9 cellular contexts compared by ENCODE assay signal in the genomic region with DNA sequence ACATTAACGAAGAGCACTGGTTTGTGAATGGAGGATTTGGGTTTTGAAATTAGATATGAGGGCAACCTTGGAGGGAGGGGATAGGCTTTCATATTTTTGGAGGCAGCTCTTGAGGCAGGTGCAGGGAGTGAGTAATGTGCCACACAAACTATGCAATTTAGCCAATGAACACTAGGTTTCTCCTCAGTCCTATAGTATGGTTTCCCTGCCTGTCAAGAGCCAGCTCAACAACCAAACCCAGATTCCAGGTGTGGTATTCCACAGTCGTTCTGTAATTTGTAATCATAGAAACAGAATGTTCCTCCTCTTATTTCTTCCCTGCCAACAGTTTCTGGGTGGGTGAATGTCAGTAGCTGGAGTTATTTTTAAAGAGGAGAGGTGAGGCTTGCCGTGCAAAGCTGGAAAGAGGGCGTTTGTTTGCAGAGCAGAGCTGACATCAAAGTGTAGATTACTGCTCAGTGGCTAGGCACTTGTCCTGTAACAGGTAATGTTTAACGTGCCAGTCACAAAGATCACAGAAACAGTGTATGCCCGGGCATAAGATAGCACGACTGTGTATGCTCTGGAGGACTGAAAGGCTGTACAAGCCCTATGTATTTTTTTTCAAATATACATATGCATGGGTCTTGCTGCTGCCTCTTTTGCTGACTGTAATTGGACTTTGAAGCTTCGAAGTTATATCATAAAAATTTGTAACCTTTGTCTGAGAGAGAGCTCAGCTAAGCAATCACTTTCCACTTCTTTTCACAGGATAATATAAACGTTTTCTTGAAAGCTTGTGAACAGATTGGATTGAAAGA.
A peak's percentile ranks its signal among the peaks of the same experiment; 100 is the strongest.
DNase-seq lines count a peak whose midpoint lies in the region; FAIRE-seq and TF ChIP-seq lines count a peak whose summit lies in the region.
"Had no signal": no experiment of that assay in that cellular context is flagged by ENCODE, and none has a peak within 500 bp of the region (broad histone marks: within the 10 kb centered on the region; RNA-seq: fewer than 3 reads in every experiment).

No MANE protein-coding gene starts in this region.

- CTCF ChIA-PET in HEK293 (lab: Yijun Ruan, JAX): interaction anchor here (0.7 to 2.6 kb wide), 2 partner anchors 65 to 145 kb away, joined by 4 to 13 read pairs; no protein-coding TSS in a partner anchor

- H3K27ac ChIP-seq in HEK293 (ENCODE audit: extremely low read depth, low read depth, low read length) (no peak overlapping the region), brain microvascular endothelial cell (no peak overlapping the region), uterus (no peak overlapping the region)
- H3K27ac ChIP-seq: SK-N-MC had no signal

- POLR2A ChIA-PET in HEK293 (lab: Yijun Ruan, JAX): no interaction called here

- DNase-seq in GM12891 (ENCODE audit: insufficient read length, low spot score) (no peak), NCI-H187 treated with DMSO at 0.1 percent for 48 hours (lab: John Stamatoyannopoulos, UW) (peak; percentile 63), brain microvascular endothelial cell (no peak), lung microvascular endothelial cell (ENCODE audit: low read depth in 2 of 2) (peak; percentile 28 to 52), GM19238 (ENCODE audit: insufficient read length, low spot score) (no peak), uterus (no peak)
- no peak for DNase-seq in stimulated activated CD4-positive, alpha-beta T cell treated with anti-CD3 and anti-CD28 coated beads, Interleukin-12 subunit alpha, Interleukin-12 subunit beta, amount 100 ng/mL, for 4 hours

- H3K9me3 ChIP-seq in HEK293 (ENCODE audit: control insufficient read depth, insufficient read depth, low read depth, low read length) (no peaks in the 10 kb centered on the region), uterus (no peaks in the 10 kb centered on the region)

- peak; percentile 90 for FAIRE-seq in GM12891 (lab: Jason Lieb, UNC)

- H3K4me1 ChIP-seq in HEK293 (ENCODE audit: control insufficient read depth, insufficient read depth, low read length) (no peaks in the 10 kb centered on the region), uterus (no peaks in the 10 kb centered on the region)

- H3K27me3 ChIP-seq in brain microvascular endothelial cell (replicated peaks): no peaks in the 10 kb centered on the region
- H3K27me3 ChIP-seq in uterus: no peaks in the 10 kb centered on the region

- TF ChIP-seq POLR2A in GM12891 (IDR thresholded peaks at IDR 0.05; ENCODE audit: low read depth, low read length): peak; percentile 70
- TF ChIP-seq POLR2A in uterus (IDR thresholded peaks at IDR 0.05): no peak

- no peaks in the 10 kb centered on the region for H3K36me3 ChIP-seq in HEK293 (ENCODE audit: control insufficient read depth in 2 of 2, insufficient read depth in 1 of 2, low read length in 2 of 2)
- H3K36me3 ChIP-seq in brain microvascular endothelial cell (replicated peaks): peaks cover 17% of the 10 kb centered on the region
- no peaks in the 10 kb centered on the region for H3K36me3 ChIP-seq in uterus

- TF ChIP-seq CTCF in HEK293 (tag by site-specific recombination; IDR thresholded peaks at IDR 0.05): no peak
- peak; percentile 12 for TF ChIP-seq CTCF in brain microvascular endothelial cell (IDR thresholded peaks at IDR 0.05; ENCODE audit: low read depth, low read length, missing control alignments)
- TF ChIP-seq CTCF in uterus (IDR thresholded peaks at IDR 0.05): no peak

- H3K4me3 ChIP-seq in HEK293 (ENCODE audit: low read depth, low read length) (no peak overlapping the region; the same call in 1 of the 2 replicates), brain microvascular endothelial cell (ENCODE audit: low read depth, low read length) (no peak overlapping the region), uterus (peak overlapping the region in 1 of 2 donors; percentile 26)
- H3K4me3 ChIP-seq: SK-N-MC had no signal

- intact Hi-C loops in uterus (cut with DNase I; ENCODE audit: low total_unique reads): no loop called here

- in situ Hi-C loops in brain microvascular endothelial cell (cut with HindIII; ENCODE audit: low pct_ligation_motif_present, low sequenced_read_pairs): no loop called here

TF ChIP-seq in GM12891, 5 proteins besides CTCF, POLR2A, EP300 and RAD21:
- no peak for TF ChIP-seq POU2F2 (IDR thresholded peaks at IDR 0.05; ENCODE audit: low read depth, low read length)
- TF ChIP-seq POLR2AphosphoS5 (IDR thresholded peaks at IDR 0.05; ENCODE audit: low read depth, low read length): peak; percentile 73

TF ChIP-seq in HEK293, 187 proteins besides CTCF, POLR2A, EP300 and RAD21:
- TF ChIP-seq ZEB2 (tag by site-specific recombination; IDR thresholded peaks at IDR 0.05) (no peak), TRIM28 (IDR thresholded peaks at IDR 0.05; ENCODE audit: borderline replicate concordance, low read length) (0 out of 2 replicates have a peak, but pooled peaks have one; percentile 36), ZNF223 (tag by site-specific recombination; IDR thresholded peaks at IDR 0.05) (no peak), ZNF768 (tag by site-specific recombination; IDR thresholded peaks at IDR 0.05) (no peak), REPIN1 (tag by site-specific recombination; IDR thresholded peaks at IDR 0.05; ENCODE audit: low read depth) (no peak), ZBTB20 (tag by site-specific recombination; IDR thresholded peaks at IDR 0.05) (peak; percentile 20; the same call in 1 of the 2 replicates), ZNF174 (tag by site-specific recombination; IDR thresholded peaks at IDR 0.05) (no peak), SALL2 (tag by site-specific recombination; IDR thresholded peaks at IDR 0.05; ENCODE audit: borderline replicate concordance) (no peak), ZNF350 (tag by site-specific recombination; IDR thresholded peaks at IDR 0.05) (no peak), ZNF514 (tag by site-specific recombination; IDR thresholded peaks at IDR 0.05) (no peak), OVOL3 (tag by site-specific recombination; IDR thresholded peaks at IDR 0.05) (no peak), ZBTB7A (tag by site-specific recombination; IDR thresholded peaks at IDR 0.05; ENCODE audit: low read depth) (no peak), ZNF473 (tag by site-specific recombination; IDR thresholded peaks at IDR 0.05) (no peak), KLF8 (tag by site-specific recombination; IDR thresholded peaks at IDR 0.05) (no peak), ZIC2 (tag by site-specific recombination; IDR thresholded peaks at IDR 0.05) (no peak), BCL11B (tag by site-specific recombination; IDR thresholded peaks at IDR 0.05; ENCODE audit: low read depth) (no peak)
- TF ChIP-seq, protein P1, sequence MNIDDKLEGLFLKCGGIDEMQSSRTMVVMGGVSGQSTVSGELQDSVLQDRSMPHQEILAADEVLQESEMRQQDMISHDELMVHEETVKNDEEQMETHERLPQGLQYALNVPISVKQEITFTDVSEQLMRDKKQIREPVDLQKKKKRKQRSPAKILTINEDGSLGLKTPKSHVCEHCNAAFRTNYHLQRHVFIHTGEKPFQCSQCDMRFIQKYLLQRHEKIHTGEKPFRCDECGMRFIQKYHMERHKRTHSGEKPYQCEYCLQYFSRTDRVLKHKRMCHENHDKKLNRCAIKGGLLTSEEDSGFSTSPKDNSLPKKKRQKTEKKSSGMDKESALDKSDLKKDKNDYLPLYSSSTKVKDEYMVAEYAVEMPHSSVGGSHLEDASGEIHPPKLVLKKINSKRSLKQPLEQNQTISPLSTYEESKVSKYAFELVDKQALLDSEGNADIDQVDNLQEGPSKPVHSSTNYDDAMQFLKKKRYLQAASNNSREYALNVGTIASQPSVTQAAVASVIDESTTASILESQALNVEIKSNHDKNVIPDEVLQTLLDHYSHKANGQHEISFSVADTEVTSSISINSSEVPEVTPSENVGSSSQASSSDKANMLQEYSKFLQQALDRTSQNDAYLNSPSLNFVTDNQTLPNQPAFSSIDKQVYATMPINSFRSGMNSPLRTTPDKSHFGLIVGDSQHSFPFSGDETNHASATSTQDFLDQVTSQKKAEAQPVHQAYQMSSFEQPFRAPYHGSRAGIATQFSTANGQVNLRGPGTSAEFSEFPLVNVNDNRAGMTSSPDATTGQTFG (tag by site-specific recombination; IDR thresholded peaks at IDR 0.05; ENCODE audit: borderline replicate concordance): no peak
TF ChIP-seq in HEK293: peak in this region for 2.

Comparison
In these comparisons a context has a peak if more than half of its experiments do, and no peak if none do; other contexts are left out.
1. DNase-seq: peak in NCI-H187 treated with DMSO at 0.1 percent for 48 hours (single experiment) and lung microvascular endothelial cell (2 of 2); none in GM12891 (single experiment), brain microvascular endothelial cell (single experiment), GM19238 (single experiment), uterus (0 of 2) and stimulated activated CD4-positive, alpha-beta T cell treated with anti-CD3 and anti-CD28 coated beads, Interleukin-12 subunit alpha, Interleukin-12 subunit beta, amount 100 ng/mL, for 4 hours (single experiment).